7 cellular contexts compared by ENCODE assay signal in the genomic region with DNA sequence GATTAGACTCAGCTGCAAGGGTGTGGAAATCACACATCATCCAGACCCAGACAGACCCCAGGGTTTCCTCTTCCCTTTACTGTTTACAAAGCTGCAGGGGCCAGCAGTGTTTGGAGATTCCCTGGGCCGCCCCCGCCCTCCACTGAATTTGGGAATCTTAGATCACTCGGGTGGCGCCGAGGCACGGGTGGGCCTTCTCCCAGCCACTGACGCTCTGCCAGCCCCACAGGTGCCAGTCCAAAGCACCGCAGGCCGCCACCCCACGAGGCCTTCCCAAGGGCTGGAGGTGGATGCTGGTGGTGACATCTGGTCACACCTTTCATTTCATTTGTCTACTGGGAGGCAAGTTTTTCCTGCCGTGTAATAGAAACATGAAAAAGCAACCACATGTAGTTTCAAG.
"Had no signal": no experiment of that assay in that cellular context is flagged by ENCODE, and none has a peak within 500 bp of the region (broad histone marks: within the 10 kb centered on the region; RNA-seq: fewer than 3 reads in every experiment).

No MANE protein-coding gene starts in this region.

- H3K27ac ChIP-seq: GM23248 had no signal

- ATAC-seq: K562 had no signal

- H3K4me3 Mint-ChIP-seq: HFFc6 had no signal

- H3K9me3 ChIP-seq: HAP-1 had no signal

- H3K27ac Mint-ChIP-seq: HFFc6 had no signal

- H3K36me3 ChIP-seq: HAP-1 had no signal

- DNase-seq: GM23248, GOT3, H7, HFFc6, IMR-90 had no signal

- H3K4me1 ChIP-seq: HAP-1 had no signal

- H3K4me3 ChIP-seq: GM23248, HAP-1, K562 had no signal
